ENCODE assay signal across 9 cellular contexts in the genomic region with DNA sequence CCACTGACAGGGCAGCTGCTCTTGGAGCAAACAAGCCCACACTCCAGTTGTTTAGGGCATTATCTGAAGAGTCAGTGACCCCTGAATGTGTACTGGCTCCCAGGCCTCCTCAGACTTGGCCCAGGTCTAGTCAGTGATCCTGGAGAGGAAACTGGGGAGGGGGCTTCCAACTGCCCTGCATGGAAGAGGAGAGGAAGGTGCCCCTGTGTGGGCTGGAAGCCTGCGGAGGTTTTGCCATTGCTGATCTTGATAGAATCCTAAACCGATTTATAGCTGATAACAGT.
DNase-seq lines count a peak whose midpoint lies in the region; ATAC-seq lines count a peak whose summit lies in the region.
"Had no signal": no experiment of that assay in that cellular context is flagged by ENCODE, and none has a peak within 500 bp of the region (broad histone marks: within the 10 kb centered on the region; RNA-seq: fewer than 3 reads in every experiment).

No MANE protein-coding gene starts in this region.

- no peak overlapping the region for H3K4me3 Mint-ChIP-seq in CD4-positive, alpha-beta memory T cell
- no peak overlapping the region for H3K4me3 Mint-ChIP-seq in T-helper 17 cell
- H3K4me3 Mint-ChIP-seq in stimulated activated naive B cell treated with anti-CD40 and anti-IgM and Interleukin-4, amounts not matched to agents 10 μg/mL and 1 μg/mL and 100 μg/mL, for 72 hours, result no peak overlapping the region
- H3K4me3 Mint-ChIP-seq: H9 had no signal

- H3K27ac Mint-ChIP-seq in CD4-positive, alpha-beta memory T cell, result peak overlapping the region in 5 of 7 donors; percentile 22 to 80 (median 48)
- H3K27ac Mint-ChIP-seq in T-helper 17 cell, result peak overlapping the region; percentile 84
- peak overlapping the region; percentile 65 for H3K27ac Mint-ChIP-seq in stimulated activated naive B cell treated with anti-CD40 and anti-IgM and Interleukin-4, amounts not matched to agents 10 μg/mL and 1 μg/mL and 100 μg/mL, for 72 hours

- no peak for ATAC-seq in T-helper 17 cell
- ATAC-seq in left lobe of liver, result no peak
- no peak for ATAC-seq in stimulated activated naive B cell treated with anti-CD40 and anti-IgM and Interleukin-4, amounts not matched to agents 10 μg/mL and 1 μg/mL and 100 μg/mL, for 72 hours (replicated peaks)
- ATAC-seq in left colon, result no peak
- no peak for ATAC-seq in activated CD4-positive, CD25-positive, alpha-beta regulatory T cell treated with anti-CD3 and anti-CD28 coated beads, Interleukin-2, amount 50 U/mL, for 24 hours

- H3K27me3 Mint-ChIP-seq in CD4-positive, alpha-beta memory T cell, result no peaks in the 10 kb centered on the region
- no peaks in the 10 kb centered on the region for H3K27me3 Mint-ChIP-seq in T-helper 17 cell
- H3K27me3 Mint-ChIP-seq in stimulated activated naive B cell treated with anti-CD40 and anti-IgM and Interleukin-4, amounts not matched to agents 10 μg/mL and 1 μg/mL and 100 μg/mL, for 72 hours, result no peaks in the 10 kb centered on the region

- H3K9me3 Mint-ChIP-seq in CD4-positive, alpha-beta memory T cell, result no peaks in the 10 kb centered on the region
- H3K9me3 Mint-ChIP-seq in stimulated activated naive B cell treated with anti-CD40 and anti-IgM and Interleukin-4, amounts not matched to agents 10 μg/mL and 1 μg/mL and 100 μg/mL, for 72 hours, result no peaks in the 10 kb centered on the region
- H3K9me3 Mint-ChIP-seq: H9 had no signal

- no peaks in the 10 kb centered on the region for H3K9me3 ChIP-seq in CD4-positive, alpha-beta memory T cell (ENCODE audit: control insufficient read depth in 1 of 2, low read length in 2 of 2)
- H3K9me3 ChIP-seq in T-helper 17 cell (ENCODE audit: control insufficient read depth, low read length, poor library complexity, severe bottlenecking), result no peaks in the 10 kb centered on the region

- H3K4me3 ChIP-seq in CD4-positive, alpha-beta memory T cell (ENCODE audit: low read length in 2 of 2), result no peak overlapping the region

- POLR2A ChIA-PET in CD4-positive, alpha-beta memory T cell (lab: Charles Lee; ENCODE audit: partially characterized antibody), result interaction anchor here (1.6 kb wide), 1 partner anchor 10 kb away, joined by 3 read pairs; no protein-coding TSS in a partner anchor

- no peak for DNase-seq in CD4-positive, alpha-beta memory T cell
- no peak for DNase-seq in T-helper 17 cell
- DNase-seq in left lobe of liver (ENCODE audit: low spot score), result peak; percentile 36
- DNase-seq in stimulated activated naive B cell treated with anti-CD40 and anti-IgM and Interleukin-4, amounts not matched to agents 10 μg/mL and 1 μg/mL and 100 μg/mL, for 72 hours, result no peak
- DNase-seq in left colon, result no peak
- no peak for DNase-seq in NCI-H446 treated with DMSO at 0.1 percent for 48 hours (lab: John Stamatoyannopoulos, UW)

- no peaks in the 10 kb centered on the region for H3K27me3 ChIP-seq in CD4-positive, alpha-beta memory T cell (ENCODE audit: insufficient read depth, low read length)

- intact Hi-C loops in CD4-positive, alpha-beta memory T cell (cut with micrococcal nuclease), result loop anchor here (1.0 kb wide), 3 partner anchors 333 to 565 kb away; no protein-coding TSS in a partner anchor
- intact Hi-C loops in left colon (cut with DNase I, micrococcal nuclease), result loop anchor here in 1 of 2 donors (10.0 kb wide), 1 partner anchor 444 kb away; no protein-coding TSS in a partner anchor

- H3K4me1 Mint-ChIP-seq in CD4-positive, alpha-beta memory T cell, result peaks cover 0 to 15% (median 0%) of the 10 kb centered on the region in 4 donors
- peaks cover 12% of the 10 kb centered on the region for H3K4me1 Mint-ChIP-seq in T-helper 17 cell
- H3K4me1 Mint-ChIP-seq in stimulated activated naive B cell treated with anti-CD40 and anti-IgM and Interleukin-4, amounts not matched to agents 10 μg/mL and 1 μg/mL and 100 μg/mL, for 72 hours, result peaks cover 5 to 12% of the 10 kb centered on the region in 2 donors

- no peak overlapping the region for H3K27ac ChIP-seq in CD4-positive, alpha-beta memory T cell (ENCODE audit: low read depth, low read length)
- H3K27ac ChIP-seq: C4-2B had no signal

- no peaks in the 10 kb centered on the region for H3K4me1 ChIP-seq in CD4-positive, alpha-beta memory T cell (ENCODE audit: insufficient read depth, low read length)

- CTCF ChIA-PET in CD4-positive, alpha-beta memory T cell (lab: Charles Lee; ENCODE audit: partially characterized antibody), result interaction anchor here (0.8 to 5.6 kb wide), 35 partner anchors 9 to 568 kb away, joined by 3 to 44 read pairs (median 4); no protein-coding TSS in a partner anchor

- H3K36me3 ChIP-seq in CD4-positive, alpha-beta memory T cell (ENCODE audit: insufficient read depth, low read length), result peaks cover 16% of the 10 kb centered on the region

- peaks cover 28 to 63% of the 10 kb centered on the region in 2 donors for H3K36me3 Mint-ChIP-seq in CD4-positive, alpha-beta memory T cell
- peaks cover 4% of the 10 kb centered on the region for H3K36me3 Mint-ChIP-seq in T-helper 17 cell (ENCODE audit: low read depth)
- H3K36me3 Mint-ChIP-seq in stimulated activated naive B cell treated with anti-CD40 and anti-IgM and Interleukin-4, amounts not matched to agents 10 μg/mL and 1 μg/mL and 100 μg/mL, for 72 hours, result peaks cover 10 to 45% of the 10 kb centered on the region in 2 donors
